12 cellular contexts compared by ENCODE assay signal in genomic region chr12:131869871-131870418, GRCh38. TPM values are rescaled to one million over a fixed set of nuclear protein-coding genes. Genes with fewer than 3 reads are reported as not detected.
A peak's percentile ranks its signal among the peaks of the same experiment; 100 is the strongest.
DNase-seq lines count a peak whose midpoint lies in the region; ATAC-seq and TF ChIP-seq lines count a peak whose summit lies in the region.
"Had no signal": no experiment of that assay in that cellular context is flagged by ENCODE, and none has a peak within 500 bp of the region (broad histone marks: within the 10 kb centered on the region; RNA-seq: fewer than 3 reads in every experiment).

No MANE protein-coding gene starts in this region.

- H2AFZ ChIP-seq in PC-3 (ENCODE audit: low read length): peak overlapping the region; percentile 4; the same call in 1 of the 2 replicates

- H3K27ac ChIP-seq in PC-3 (ENCODE audit: low read length) (peak overlapping the region; percentile 52), epithelial cell of prostate (peak overlapping the region; percentile 52)

- no peak for TF ChIP-seq CTCF in PC-3 (conservative IDR thresholded peaks at IDR 0.05; ENCODE audit: low read depth, low read length)

- no peaks in the 10 kb centered on the region for H3K79me2 ChIP-seq in PC-3 (ENCODE audit: low read length)

- ATAC-seq in PC-3 (peak; percentile 19), HG02870 (IDR thresholded peaks at IDR 0.05; ENCODE audit: unreplicated experiment) (no peak)
- ATAC-seq: WTC11 had no signal

- H3K9ac ChIP-seq in PC-3 (ENCODE audit: low read length): no peak overlapping the region

- H4K20me1 ChIP-seq in PC-3 (ENCODE audit: low read length): no peaks in the 10 kb centered on the region

- peaks cover 54% of the 10 kb centered on the region for H3K4me1 ChIP-seq in PC-3 (ENCODE audit: insufficient read depth, low read length)

- H3K9me3 ChIP-seq in PC-3 (ENCODE audit: low read length): no peaks in the 10 kb centered on the region

- POLR2A ChIA-PET in PC-3 (lab: Charles Lee; ENCODE audit: unreplicated experiment): interaction anchor here (0.6 to 0.8 kb wide), 3 partner anchors 15 to 146 kb away, joined by 3 to 5 read pairs (median 3); no protein-coding TSS in a partner anchor

- intact Hi-C loops in PC-3 (cut with micrococcal nuclease): no loop called here

- H3K27me3 ChIP-seq in PC-3 (ENCODE audit: low read length): no peaks in the 10 kb centered on the region

- H3K9me2 ChIP-seq in PC-3 (replicated peaks; ENCODE audit: low read length): no peaks in the 10 kb centered on the region

- no peaks in the 10 kb centered on the region for H3F3A ChIP-seq in PC-3 (ENCODE audit: low read length, unreplicated experiment)

- CTCF ChIA-PET in PC-3 (lab: Charles Lee): no interaction called here

- H3K4me2 ChIP-seq in PC-3 (ENCODE audit: low read length): peak overlapping the region; percentile 52

- BruUV-seq in PC-3 (replicated peaks; lab: Mats Ljungman, UMichigan): no TSS peak

- no peak overlapping the region for H3K4me3 ChIP-seq in PC-3 (ENCODE audit: low read length)

- no peaks in the 10 kb centered on the region for H3K36me3 ChIP-seq in PC-3 (ENCODE audit: low read depth, low read length)

- DNase-seq in H4 (ENCODE audit: low spot score): peak; percentile 79
- peak; percentile 88 for DNase-seq in PC-3
- DNase-seq in epithelial cell of prostate (ENCODE audit: low read depth, low spot score): no peak
- peak; percentile 73 for DNase-seq in renal cortical epithelial cell (ENCODE audit: low read depth)
- no peak for DNase-seq in NCI-H526 treated with DMSO at 0.1 percent for 48 hours (lab: John Stamatoyannopoulos, UW)
- DNase-seq in NK-92 treated with Interleukin-12 subunit alpha and Interleukin-12 subunit beta, amount 100 ng/mL, for 24 hours (lab: John Stamatoyannopoulos, UW): no peak
- DNase-seq: activated effector memory CD4-positive, alpha-beta T cell treated with Interleukin-2 at 50 U/mL for 16 hours; effector memory CD4-positive, alpha-beta T cell; GF-D8 had no signal

RNA-seq across cellular contexts. Expression of gene ULK1, which starts 24.5 kb away (rescaled TPM):
- 1.9 and 2.5 TPM in 2 replicates for total RNA-seq in H4 (2014; rRNA removed; shearing (Covaris generic))
- total RNA-seq in PC-3 (2014; rRNA removed) (15.7 and 29.5 TPM in 2 replicates), renal cortical epithelial cell (4.7 and 39.0 TPM in 2 replicates)

RNA-seq across cellular contexts. Expression of gene MMP17, which starts 41.8 kb away (rescaled TPM):
- 5.0 and 14.1 TPM in 2 replicates for total RNA-seq in H4 (2014; rRNA removed; shearing (Covaris generic))
- total RNA-seq in PC-3 (2014; rRNA removed) (30.2 and 31.8 TPM in 2 replicates), renal cortical epithelial cell (0.52 and 1.6 TPM in 2 replicates)
- total RNA-seq: HT-29 had no signal

RNA-seq across cellular contexts. Expression of gene PUS1, which starts 59.1 kb away (rescaled TPM):
- 6.3 and 9.0 TPM in 2 replicates for total RNA-seq in H4 (2014; rRNA removed; shearing (Covaris generic))
- total RNA-seq in PC-3 (2014; rRNA removed) (74.0 TPM in 2 replicates), renal cortical epithelial cell (9.2 and 16.9 TPM in 2 replicates)

Comparison
In these comparisons a context has a peak if more than half of its experiments do, and no peak if none do; other contexts are left out.
1. DNase-seq: peak in H4 (single experiment), PC-3 (single experiment) and renal cortical epithelial cell (single experiment); none in epithelial cell of prostate (single experiment), NCI-H526 treated with DMSO at 0.1 percent for 48 hours (single experiment) and NK-92 treated with Interleukin-12 subunit alpha and Interleukin-12 subunit beta, amount 100 ng/mL, for 24 hours (single experiment).